9 cellular contexts compared by ENCODE assay signal in genomic region chr6:136696238-136696637, GRCh38.
DNase-seq lines count a peak whose midpoint lies in the region; ATAC-seq and TF ChIP-seq lines count a peak whose summit lies in the region.
"Had no signal": no experiment of that assay in that cellular context is flagged by ENCODE, and none has a peak within 500 bp of the region (broad histone marks: within the 10 kb centered on the region; RNA-seq: fewer than 3 reads in every experiment).

No MANE protein-coding gene starts in this region.

- 50 to 52% methylated on average over 2 of the region's 2 CpGs for WGBS in lung, 2 donors
- WGBS in lower leg skin, 2 donors = 44 to 48% methylated on average over 2 of the region's 2 CpGs

- H3K4me3 Mint-ChIP-seq in naive thymus-derived CD8-positive, alpha-beta T cell = no peak overlapping the region
- H3K4me3 Mint-ChIP-seq: nephron had no signal

- ATAC-seq in lung (ENCODE audit: insufficient read depth, low FRiP score) = peak; percentile 83
- ATAC-seq in naive thymus-derived CD8-positive, alpha-beta T cell = no peak
- no peak for ATAC-seq in HG03520 (IDR thresholded peaks at IDR 0.05; ENCODE audit: unreplicated experiment)

- H3K27ac Mint-ChIP-seq in naive thymus-derived CD8-positive, alpha-beta T cell = no peak overlapping the region

- H3K36me3 ChIP-seq in KMS-11 (ENCODE audit: insufficient read depth) (no peaks in the 10 kb centered on the region), lung (ENCODE audit: control insufficient read depth in 2 of 2, insufficient read depth in 2 of 2, low read length in 2 of 2) (no peaks in the 10 kb centered on the region)

- H3K4me1 ChIP-seq in KMS-11 (ENCODE audit: low read depth, poor library complexity, severe bottlenecking) (peaks cover 32% of the 10 kb centered on the region), lung (ENCODE audit: control insufficient read depth in 2 of 2, insufficient read depth in 2 of 2, low read length in 2 of 2) (no peaks in the 10 kb centered on the region)

- TF ChIP-seq CTCF in KMS-11 (conservative IDR thresholded peaks at IDR 0.05; ENCODE audit: low read depth, low read length) = no peak
- no peak for TF ChIP-seq CTCF in cardiac fibroblast (IDR thresholded peaks at IDR 0.05; ENCODE audit: low read depth, low read length)
- TF ChIP-seq CTCF in lung (IDR thresholded peaks at IDR 0.05; ENCODE audit: control extremely low read depth, extremely low read depth) = no peak
- TF ChIP-seq CTCF in lower leg skin (IDR thresholded peaks at IDR 0.05) = no peak

- no peaks in the 10 kb centered on the region for H3K79me2 ChIP-seq in KMS-11 (ENCODE audit: insufficient read depth, low read depth)

- peaks cover 0 to 52% (median 10%) of the 10 kb centered on the region in 3 donors for H3K36me3 Mint-ChIP-seq in naive thymus-derived CD8-positive, alpha-beta T cell

- H3K4me3 ChIP-seq in KMS-11 (IDR thresholded peaks at IDR 0.05; ENCODE audit: insufficient read depth, low read depth, low read length) (no peak overlapping the region), cardiac fibroblast (replicated peaks in 1 of 2; ENCODE audit: low read depth in 2 of 2, low read length in 2 of 2) (no peak overlapping the region), lung (no peak overlapping the region), lower leg skin (ENCODE audit: low read depth, poor library complexity, severe bottlenecking) (no peak overlapping the region)

- H3K27me3 ChIP-seq in KMS-11 (ENCODE audit: insufficient read depth, low read depth) (no peaks in the 10 kb centered on the region), lung (ENCODE audit: control insufficient read depth, insufficient read depth) (no peaks in the 10 kb centered on the region)

- intact Hi-C loops in lower leg skin (cut with DNase I; ENCODE audit: low total_unique reads) = no loop called here

- no peak for TF ChIP-seq POLR2A in lower leg skin (IDR thresholded peaks at IDR 0.05)

- H3K4me1 Mint-ChIP-seq in naive thymus-derived CD8-positive, alpha-beta T cell = peaks cover 0 to 10% (median 6%) of the 10 kb centered on the region in 4 donors

- H3K4me2 ChIP-seq in KMS-11 = peak overlapping the region; percentile 52; the same call in 1 of the 2 replicates

- H3K27ac ChIP-seq in KMS-11 = no peak overlapping the region
- no peak overlapping the region for H3K27ac ChIP-seq in lung (ENCODE audit: low read depth in 1 of 2, low read length in 1 of 2)

- H2AFZ ChIP-seq in KMS-11 (ENCODE audit: low read depth) = no peak overlapping the region

- POLR2A ChIA-PET in naive thymus-derived CD8-positive, alpha-beta T cell (lab: Charles Lee) = no interaction called here

- no peaks in the 10 kb centered on the region for H4K20me1 ChIP-seq in KMS-11 (ENCODE audit: insufficient read depth)

- no peaks in the 10 kb centered on the region for H3K27me3 Mint-ChIP-seq in naive thymus-derived CD8-positive, alpha-beta T cell

- no peaks in the 10 kb centered on the region for H3K9me3 Mint-ChIP-seq in naive thymus-derived CD8-positive, alpha-beta T cell
- H3K9me3 Mint-ChIP-seq: nephron had no signal

- H3K9me3 ChIP-seq in lung (ENCODE audit: control insufficient read depth in 2 of 2, insufficient read depth in 1 of 2, low read length in 1 of 2) = no peaks in the 10 kb centered on the region

- no peak overlapping the region for H3K9ac ChIP-seq in KMS-11

- peak; percentile 9 for DNase-seq in AG08395 (ENCODE audit: low spot score)
- peak; percentile 27 to 32 for DNase-seq in cardiac fibroblast (ENCODE audit: low read depth in 2 of 2)
- peak; percentile 39 for DNase-seq in lung (ENCODE audit: low spot score)
- no peak for DNase-seq in naive thymus-derived CD8-positive, alpha-beta T cell
- no peak for DNase-seq in LoVo (ENCODE audit: low spot score)
- DNase-seq in lower leg skin (ENCODE audit: low spot score in 2 of 2) = no peak

Comparison
In these comparisons a context has a peak if more than half of its experiments do, and no peak if none do; other contexts are left out.
1. DNase-seq: peak in AG08395 (single experiment), cardiac fibroblast (2 of 2) and lung (single experiment); none in naive thymus-derived CD8-positive, alpha-beta T cell (0 of 10), LoVo (single experiment) and lower leg skin (0 of 2).